In genomic region chr6:36039113-36039512, GRCh38 we compare ENCODE assay signal across 18 cellular contexts. TPM values are rescaled to one million over a fixed set of nuclear protein-coding genes. Genes with fewer than 3 reads are reported as not detected.
A peak's percentile ranks its signal among the peaks of the same experiment; 100 is the strongest.
DNase-seq lines count a peak whose midpoint lies in the region; ATAC-seq and TF ChIP-seq lines count a peak whose summit lies in the region.
"Had no signal": no experiment of that assay in that cellular context is flagged by ENCODE, and none has a peak within 500 bp of the region (broad histone marks: within the 10 kb centered on the region; RNA-seq: fewer than 3 reads in every experiment).

No MANE protein-coding gene starts in this region.

- no peak for TF ChIP-seq POLR2A in gastrocnemius medialis (IDR thresholded peaks at IDR 0.05)

- intact Hi-C loops in CD14-positive monocyte (cut with micrococcal nuclease) = no loop called here
- intact Hi-C loops in gastrocnemius medialis (cut with DNase I; ENCODE audit: low total_unique reads) = no loop called here

- H3K4me2 ChIP-seq in Loucy (ENCODE audit: low read depth, low read length, poor library complexity, severe bottlenecking) = peak overlapping the region; percentile 67

- DNase-seq in CD14-positive monocyte (ENCODE audit: low spot score) (no peak), chondrocyte (ENCODE audit: low spot score) (no peak), mesothelial cell of epicardium (ENCODE audit: low spot score in 2 of 2, unreplicated experiment in 2 of 2) (no peak), G401 (ENCODE audit: low spot score) (no peak), gastrocnemius medialis (no peak), putamen (ENCODE audit: low spot score) (no peak), DMS153 treated with DMSO at 0.1 percent for 48 hours (lab: John Stamatoyannopoulos, UW; ENCODE audit: unreplicated experiment) (no peak)
- DNase-seq: activated CD8-positive, alpha-beta T cell treated with anti-CD3 and anti-CD28 coated beads, Interleukin-2, amount 10 ng/mL, durations not matched to agents 7 days and 5 days; COR-L47; GDM1; NCI-H1436; right cardiac atrium had no signal

- peaks cover 99% of the 10 kb centered on the region for H3K79me2 ChIP-seq in Loucy (ENCODE audit: insufficient read depth, low read length)

- no peak for ATAC-seq in gastrocnemius medialis
- ATAC-seq: activated CD8-positive, alpha-beta T cell treated with anti-CD3 and anti-CD28 coated beads, Interleukin-2, amount 10 ng/mL, durations not matched to agents 7 days and 5 days had no signal

- peak overlapping the region; percentile 34 for H3K9ac ChIP-seq in Loucy (ENCODE audit: low read depth, low read length, poor library complexity, severe bottlenecking)
- H3K9ac ChIP-seq: neural progenitor cell had no signal

- TF ChIP-seq CTCF in CD14-positive monocyte (IDR thresholded peaks at IDR 0.05) (no peak), Loucy (conservative IDR thresholded peaks at IDR 0.05; ENCODE audit: low read length) (no peak), chondrocyte (IDR thresholded peaks at IDR 0.05) (no peak), mesothelial cell of epicardium (IDR thresholded peaks at IDR 0.05; ENCODE audit: unreplicated experiment) (no peak), gastrocnemius medialis (IDR thresholded peaks at IDR 0.05 in 4 of 5, conservative IDR thresholded peaks at IDR 0.05 in 1 of 5) (no peak)

- peaks cover 95% of the 10 kb centered on the region for H4K20me1 ChIP-seq in Loucy (ENCODE audit: insufficient read depth, low read length, poor library complexity, severe bottlenecking)

- no peak overlapping the region for H3K27ac ChIP-seq in gastrocnemius medialis
- H3K27ac ChIP-seq: neural progenitor cell had no signal

- H3K36me3 Mint-ChIP-seq in CD14-positive monocyte (peaks cover 5 to 18% of the 10 kb centered on the region in 2 donors), chondrocyte (ENCODE audit: low read depth) (no peaks in the 10 kb centered on the region), mesothelial cell of epicardium (peaks cover 2% of the 10 kb centered on the region)

- H3K9me3 Mint-ChIP-seq in CD14-positive monocyte (no peaks in the 10 kb centered on the region), chondrocyte (ENCODE audit: low read depth) (no peaks in the 10 kb centered on the region), mesothelial cell of epicardium (no peaks in the 10 kb centered on the region)
- H3K9me3 Mint-ChIP-seq: activated T-helper 2 cell treated with anti-CD3 and anti-CD28 coated beads, Interferon-gamma antibody, Interleukin-2, Interleukin-4, amounts not matched to agents 10 μg/mL and 5 μg/mL and 100 μg/mL, durations not matched to agents 14 hours and 24 hours and 36 hours had no signal

- no peaks in the 10 kb centered on the region for H3F3A ChIP-seq in Loucy (ENCODE audit: low read depth)

- H3K4me3 ChIP-seq in Loucy (ENCODE audit: low read length, poor library complexity, severe bottlenecking) (peak overlapping the region; percentile 42), gastrocnemius medialis (no peak overlapping the region)
- H3K4me3 ChIP-seq: lung, neural progenitor cell had no signal

- H3K27me3 ChIP-seq in Loucy (ENCODE audit: insufficient read depth, low read length, poor library complexity, severe bottlenecking) (no peaks in the 10 kb centered on the region), gastrocnemius medialis (no peaks in the 10 kb centered on the region)
- H3K27me3 ChIP-seq: neural progenitor cell had no signal

- H3K27me3 Mint-ChIP-seq in CD14-positive monocyte (ENCODE audit: low read depth in 3 of 3) (no peaks in the 10 kb centered on the region), chondrocyte (ENCODE audit: low read depth) (no peaks in the 10 kb centered on the region), mesothelial cell of epicardium (ENCODE audit: low read depth) (no peaks in the 10 kb centered on the region)

- H3K27ac Mint-ChIP-seq in CD14-positive monocyte = peak overlapping the region in 6 of 7 donors; percentile 41 to 91 (median 80)
- H3K27ac Mint-ChIP-seq in chondrocyte (ENCODE audit: unreplicated experiment) = peak overlapping the region; percentile 81
- H3K27ac Mint-ChIP-seq in mesothelial cell of epicardium = peak overlapping the region; percentile 94
- H3K27ac Mint-ChIP-seq: activated CD8-positive, alpha-beta T cell treated with anti-CD3 and anti-CD28 coated beads, Interleukin-2, amount 10 ng/mL, durations not matched to agents 7 days and 5 days; activated T-helper 2 cell treated with anti-CD3 and anti-CD28 coated beads, Interferon-gamma antibody, Interleukin-2, Interleukin-4, amounts not matched to agents 10 μg/mL and 5 μg/mL and 100 μg/mL, durations not matched to agents 14 hours and 24 hours and 36 hours; neural progenitor cell had no signal

- H3K9me3 ChIP-seq in Loucy (ENCODE audit: insufficient read depth, low read depth, low read length) = no peaks in the 10 kb centered on the region
- no peaks in the 10 kb centered on the region for H3K9me3 ChIP-seq in gastrocnemius medialis

- in situ Hi-C loops in G401 (cut with HindIII; ENCODE audit: low sequenced_read_pairs) = no loop called here
- in situ Hi-C loops in gastrocnemius medialis (cut with MboI; ENCODE audit: low sequenced_read_pairs in 4 of 4) = no loop called here

- no peak overlapping the region for H3K4me3 Mint-ChIP-seq in CD14-positive monocyte
- H3K4me3 Mint-ChIP-seq in chondrocyte (ENCODE audit: unreplicated experiment) = no peak overlapping the region
- H3K4me3 Mint-ChIP-seq in mesothelial cell of epicardium = no peak overlapping the region
- H3K4me3 Mint-ChIP-seq: activated CD8-positive, alpha-beta T cell treated with anti-CD3 and anti-CD28 coated beads, Interleukin-2, amount 10 ng/mL, durations not matched to agents 7 days and 5 days; neural progenitor cell had no signal

- H3K36me3 ChIP-seq in Loucy (ENCODE audit: insufficient read depth, low read length) = peaks cover 25% of the 10 kb centered on the region; the same call in 1 of the 2 replicates
- no peaks in the 10 kb centered on the region for H3K36me3 ChIP-seq in gastrocnemius medialis
- H3K36me3 ChIP-seq: neural progenitor cell had no signal

- H2AFZ ChIP-seq in Loucy (ENCODE audit: low read length) = no peak overlapping the region
- H2AFZ ChIP-seq: neural progenitor cell had no signal

- peaks cover 61% of the 10 kb centered on the region for H3K4me1 ChIP-seq in Loucy (ENCODE audit: insufficient read depth, low read length, poor library complexity, severe bottlenecking)
- peaks cover 43 to 64% of the 10 kb centered on the region in 2 donors for H3K4me1 ChIP-seq in gastrocnemius medialis

- H3K9me2 ChIP-seq in Loucy (replicated peaks; ENCODE audit: low read depth, low read length) = no peaks in the 10 kb centered on the region

- H3K4me1 Mint-ChIP-seq in CD14-positive monocyte (peaks cover 83% of the 10 kb centered on the region), chondrocyte (ENCODE audit: low read depth) (peaks cover 44% of the 10 kb centered on the region), mesothelial cell of epicardium (peaks cover 55% of the 10 kb centered on the region)

RNA-seq across cellular contexts. Expression of gene MAPK14, which starts 11.5 kb away (rescaled TPM):
- 10 to 100 TPM; 83.7 to 96.6 TPM for polyA plus RNA-seq in CD14-positive monocyte
- total RNA-seq in chondrocyte = 36.5 to 41.1 TPM (median 36.9 TPM) in 3 replicates
- total RNA-seq in mesothelial cell of epicardium = 51.1 to 54.8 TPM (median 54.8 TPM) in 3 replicates
- total RNA-seq in G401 (2014; rRNA removed; shearing (Covaris generic)) = 29.5 and 32.9 TPM in 2 replicates
- total RNA-seq in gastrocnemius medialis = 10 to 100 TPM; 37.6 to 42.4 (median 40.2) TPM

RNA-seq across cellular contexts. Expression of gene SLC26A8, which starts 14.7 kb away (rescaled TPM):
- 1 to 10 TPM in 1 of 2 donors, under 1 TPM in 1; 0.52 to 1.5 TPM for polyA plus RNA-seq in CD14-positive monocyte
- total RNA-seq in chondrocyte = 0.15 TPM in 1 of 3 replicates, not detected in the others
- total RNA-seq in mesothelial cell of epicardium = 0.27 to 0.38 TPM (median 0.29 TPM) in 3 replicates
- not detected in 2 replicates for total RNA-seq in G401 (2014; rRNA removed; shearing (Covaris generic))
- under 1 TPM in 1 of 4 donors, not detected in 3; 0.11 TPM for total RNA-seq in gastrocnemius medialis
- total RNA-seq: activated CD8-positive, alpha-beta T cell treated with anti-CD3 and anti-CD28 coated beads, Interleukin-2, amount 10 ng/mL, durations not matched to agents 7 days and 5 days; activated T-helper 2 cell treated with anti-CD3 and anti-CD28 coated beads, Interferon-gamma antibody, Interleukin-2, Interleukin-4, amounts not matched to agents 10 μg/mL and 5 μg/mL and 100 μg/mL, durations not matched to agents 14 hours and 24 hours and 36 hours; NCI-H460 had no signal
- polyA plus RNA-seq: AG04450, right cardiac atrium had no signal
